Comparison of ENCODE assay signal across 8 cellular contexts in genomic region chr11:59550842-59551650, GRCh38. TPM values are rescaled to one million over a fixed set of nuclear protein-coding genes. Genes with fewer than 3 reads are reported as not detected.
DNase-seq lines count a peak whose midpoint lies in the region; ATAC-seq and TF ChIP-seq lines count a peak whose summit lies in the region.

No MANE protein-coding gene starts in this region.

- H3K27me3 ChIP-seq in adrenal gland: no peaks in the 10 kb centered on the region
- H3K27me3 ChIP-seq in left ventricle myocardium inferior (ENCODE audit: low read depth): no peaks in the 10 kb centered on the region
- H3K27me3 ChIP-seq in uterus: no peaks in the 10 kb centered on the region

- no peaks in the 10 kb centered on the region for H3K36me3 ChIP-seq in adrenal gland (replicated peaks in 1 of 2)
- no peaks in the 10 kb centered on the region for H3K36me3 ChIP-seq in left ventricle myocardium inferior
- no peaks in the 10 kb centered on the region for H3K36me3 ChIP-seq in uterus

- H3K4me3 ChIP-seq in adrenal gland (peak overlapping the region in 2 of 4 donors; percentile 35 to 48), left ventricle myocardium inferior (peak overlapping the region; percentile 67), uterus (peak overlapping the region; percentile 45 to 78)

- H3K4me1 ChIP-seq in adrenal gland (replicated peaks in 1 of 2): peaks cover 11 to 41% of the 10 kb centered on the region in 2 donors
- H3K4me1 ChIP-seq in left ventricle myocardium inferior: peaks cover 38% of the 10 kb centered on the region
- no peaks in the 10 kb centered on the region for H3K4me1 ChIP-seq in uterus

- ATAC-seq in HG02610 (IDR thresholded peaks at IDR 0.05; ENCODE audit: unreplicated experiment): peak; percentile 28

- H3K27ac ChIP-seq in adrenal gland (peak overlapping the region; percentile 73 to 91 (median 88)), left ventricle myocardium inferior (replicated peaks) (peak overlapping the region; percentile 88), uterus (peak overlapping the region; percentile 94 to 98)

- peak; percentile 91 for DNase-seq in ELF-1 (ENCODE audit: low read depth, low spot score)
- DNase-seq in NCI-H1417 (lab: John Stamatoyannopoulos, UW): peak; percentile 92 to 99 (median 93)
- DNase-seq in SW480 (ENCODE audit: low spot score): peak; percentile 86
- DNase-seq in adrenal gland: peak; percentile 81 to 94 (median 88)
- peak; percentile 64 for DNase-seq in left ventricle myocardium inferior
- DNase-seq in putamen (ENCODE audit: low spot score): peak; percentile 78
- DNase-seq in uterus: peak; percentile 80 to 90

- TF ChIP-seq CTCF in adrenal gland (IDR thresholded peaks at IDR 0.05) (no peak), left ventricle myocardium inferior (IDR thresholded peaks at IDR 0.05; ENCODE audit: borderline replicate concordance) (no peak), uterus (IDR thresholded peaks at IDR 0.05) (peak in 1 of 4 experiments; percentile 6)

- TF ChIP-seq POLR2A in adrenal gland (IDR thresholded peaks at IDR 0.05) (peak in 1 of 2 donors; percentile 3), uterus (IDR thresholded peaks at IDR 0.05) (no peak)

- intact Hi-C loops in adrenal gland (cut with DNase I): loop anchor here in 1 of 2 donors (5.0 kb wide), 1 partner anchor 66 kb away; the partner anchor contains the start of gene OSBP
- intact Hi-C loops in left ventricle myocardium inferior (cut with micrococcal nuclease): no loop called here
- intact Hi-C loops in uterus (cut with DNase I; ENCODE audit: low total_unique reads): no loop called here

- WGBS in adrenal gland, 4 donors: 0 to 1% (median 1%) methylated on average over 34 of the region's 34 CpGs

- H3K9me3 ChIP-seq in adrenal gland (replicated peaks in 1 of 3) (no peaks in the 10 kb centered on the region), left ventricle myocardium inferior (replicated peaks) (no peaks in the 10 kb centered on the region), uterus (no peaks in the 10 kb centered on the region)

RNA-seq across cellular contexts. Expression of gene OR4D9, which starts 39.7 kb away (rescaled TPM):
- total RNA-seq in adrenal gland (not detected), left ventricle myocardium inferior (not detected), uterus (not detected)
- polyA plus RNA-seq in adrenal gland: not detected

RNA-seq across cellular contexts. Expression of gene OR4D11, which starts 47.7 kb away (rescaled TPM):
- total RNA-seq in adrenal gland (not detected), left ventricle myocardium inferior (not detected), uterus (not detected)
- not detected for polyA plus RNA-seq in adrenal gland
